In genomic region chr17:45313419-45313771, GRCh38 we compare ENCODE assay signal across 9 cellular contexts. TPM values are rescaled to one million over a fixed set of nuclear protein-coding genes. Genes with fewer than 3 reads are reported as not detected.
DNase-seq lines count a peak whose midpoint lies in the region; ATAC-seq and TF ChIP-seq lines count a peak whose summit lies in the region.
"Had no signal": no experiment of that assay in that cellular context is flagged by ENCODE, and none has a peak within 500 bp of the region (broad histone marks: within the 10 kb centered on the region; RNA-seq: fewer than 3 reads in every experiment).

No MANE protein-coding gene starts in this region.

- DNase-seq in activated T-cell treated with anti-CD3 and anti-CD28 coated beads, Interleukin-2, amount 50 U/mL, for 4 hours, result no peak
- no peak for DNase-seq in activated T-cell treated with anti-CD3 and anti-CD28 coated beads, Interleukin-2, amount 50 U/mL, for 1 hour
- DNase-seq in activated CD8-positive, alpha-beta T cell treated with anti-CD3 and anti-CD28 coated beads for 36 hours, result no peak
- DNase-seq in left lobe of liver (ENCODE audit: low spot score) (peak; percentile 59), NCI-H2029 treated with DMSO at 0.1 percent for 48 hours (lab: John Stamatoyannopoulos, UW) (no peak)
- DNase-seq in effector CD4-positive, alpha-beta T cell, result no peak
- DNase-seq: NCI-H526 had no signal

- no peak overlapping the region for H3K4me3 ChIP-seq in thymus (ENCODE audit: low read length)

- WGBS in thymus, result 91% methylated on average over 5 of the region's 5 CpGs

- peaks cover 45% of the 10 kb centered on the region for H3K36me3 Mint-ChIP-seq in activated T-cell treated with anti-CD3 and anti-CD28 coated beads, Interleukin-2, amount 50 U/mL, for 4 hours (ENCODE audit: insufficient read depth)
- H3K36me3 Mint-ChIP-seq in activated CD8-positive, alpha-beta T cell treated with anti-CD3 and anti-CD28 coated beads for 36 hours (ENCODE audit: low read depth), result peaks cover 63% of the 10 kb centered on the region

- peaks cover 69% of the 10 kb centered on the region for H3K4me1 Mint-ChIP-seq in activated T-cell treated with anti-CD3 and anti-CD28 coated beads, Interleukin-2, amount 50 U/mL, for 4 hours (ENCODE audit: low read depth)
- peaks cover 58% of the 10 kb centered on the region for H3K4me1 Mint-ChIP-seq in activated CD8-positive, alpha-beta T cell treated with anti-CD3 and anti-CD28 coated beads for 36 hours (ENCODE audit: low read depth)

- H3K36me3 ChIP-seq in thymus (ENCODE audit: control insufficient read depth, insufficient read depth), result peaks cover 11% of the 10 kb centered on the region

- H3K4me1 ChIP-seq in thymus (ENCODE audit: control insufficient read depth, insufficient read depth, low read length), result peaks cover 56% of the 10 kb centered on the region

- H3K27ac Mint-ChIP-seq in activated CD8-positive, alpha-beta T cell treated with anti-CD3 and anti-CD28 coated beads for 36 hours, result peak overlapping the region; percentile 94

- no peaks in the 10 kb centered on the region for H3K9me3 Mint-ChIP-seq in activated T-cell treated with anti-CD3 and anti-CD28 coated beads, Interleukin-2, amount 50 U/mL, for 4 hours
- H3K9me3 Mint-ChIP-seq in activated CD8-positive, alpha-beta T cell treated with anti-CD3 and anti-CD28 coated beads for 36 hours, result no peaks in the 10 kb centered on the region

- no peaks in the 10 kb centered on the region for H3K27me3 Mint-ChIP-seq in activated T-cell treated with anti-CD3 and anti-CD28 coated beads, Interleukin-2, amount 50 U/mL, for 4 hours (ENCODE audit: low read depth)
- no peaks in the 10 kb centered on the region for H3K27me3 Mint-ChIP-seq in activated CD8-positive, alpha-beta T cell treated with anti-CD3 and anti-CD28 coated beads for 36 hours

- no peaks in the 10 kb centered on the region for H3K27me3 ChIP-seq in thymus (ENCODE audit: control insufficient read depth, insufficient read depth)

- POLR2A ChIA-PET in activated CD8-positive, alpha-beta T cell treated with anti-CD3 and anti-CD28 coated beads for 36 hours (lab: Charles Lee), result interaction anchor here (0.9 to 15.9 kb wide), 14 partner anchors 9 to 178 kb away, joined by 3 to 211 read pairs (median 7); partner anchors contain the start of genes ACBD4, FMNL1 and HEXIM1

- TF ChIP-seq CTCF in activated CD8-positive, alpha-beta T cell treated with anti-CD3 and anti-CD28 coated beads for 36 hours (IDR thresholded peaks at IDR 0.05), result no peak

- no peaks in the 10 kb centered on the region for H3K9me3 ChIP-seq in thymus (ENCODE audit: control insufficient read depth)

- peak overlapping the region; percentile 93 for H3K4me3 Mint-ChIP-seq in activated T-cell treated with anti-CD3 and anti-CD28 coated beads, Interleukin-2, amount 50 U/mL, for 4 hours
- H3K4me3 Mint-ChIP-seq in activated CD8-positive, alpha-beta T cell treated with anti-CD3 and anti-CD28 coated beads for 36 hours, result peak overlapping the region; percentile 88

- intact Hi-C loops in activated CD8-positive, alpha-beta T cell treated with anti-CD3 and anti-CD28 coated beads for 36 hours (cut with micrococcal nuclease), result loop anchor here (5.0 kb wide), 1 partner anchor 36 kb away; no protein-coding TSS in a partner anchor

- peak overlapping the region; percentile 39 for H3K27ac ChIP-seq in thymus (ENCODE audit: low read depth)

- ATAC-seq in activated T-cell treated with anti-CD3 and anti-CD28 coated beads, Interleukin-2, amount 50 U/mL, for 4 hours, result no peak
- no peak for ATAC-seq in activated CD8-positive, alpha-beta T cell treated with anti-CD3 and anti-CD28 coated beads for 36 hours
- ATAC-seq in left lobe of liver (no peak), HG03378 (IDR thresholded peaks at IDR 0.05; ENCODE audit: unreplicated experiment) (no peak)

- CTCF ChIA-PET in activated CD8-positive, alpha-beta T cell treated with anti-CD3 and anti-CD28 coated beads for 36 hours (lab: Charles Lee), result interaction anchor here (0.6 to 6.7 kb wide), 10 partner anchors 10 to 178 kb away, joined by 3 to 47 read pairs (median 10); partner anchors contain the start of gene ACBD4

RNA-seq across cellular contexts. Expression of gene MAP3K14, which starts 3.4 kb away (rescaled TPM):
- 10 to 100 TPM; 76.3 to 88.2 (median 85.8) TPM for total RNA-seq in activated T-cell treated with anti-CD3 and anti-CD28 coated beads, Interleukin-2, amount 50 U/mL, for 4 hours
- total RNA-seq in activated CD8-positive, alpha-beta T cell treated with anti-CD3 and anti-CD28 coated beads for 36 hours, result 10 to 100 TPM; 31.6 to 31.9 TPM
- 6.9 TPM for total RNA-seq in left lobe of liver
- 21.8 TPM for polyA plus RNA-seq in thymus

RNA-seq across cellular contexts. Expression of gene SPATA32, which starts 51.5 kb away (rescaled TPM):
- total RNA-seq in activated T-cell treated with anti-CD3 and anti-CD28 coated beads, Interleukin-2, amount 50 U/mL, for 4 hours, result under 1 TPM; 0.25 to 0.63 (median 0.27) TPM
- under 1 TPM; 0.27 to 0.63 TPM for total RNA-seq in activated CD8-positive, alpha-beta T cell treated with anti-CD3 and anti-CD28 coated beads for 36 hours
- not detected for total RNA-seq in left lobe of liver
- polyA plus RNA-seq in thymus, result 0.21 TPM
